Comparison of ENCODE assay signal across 17 cellular contexts in the genomic region with DNA sequence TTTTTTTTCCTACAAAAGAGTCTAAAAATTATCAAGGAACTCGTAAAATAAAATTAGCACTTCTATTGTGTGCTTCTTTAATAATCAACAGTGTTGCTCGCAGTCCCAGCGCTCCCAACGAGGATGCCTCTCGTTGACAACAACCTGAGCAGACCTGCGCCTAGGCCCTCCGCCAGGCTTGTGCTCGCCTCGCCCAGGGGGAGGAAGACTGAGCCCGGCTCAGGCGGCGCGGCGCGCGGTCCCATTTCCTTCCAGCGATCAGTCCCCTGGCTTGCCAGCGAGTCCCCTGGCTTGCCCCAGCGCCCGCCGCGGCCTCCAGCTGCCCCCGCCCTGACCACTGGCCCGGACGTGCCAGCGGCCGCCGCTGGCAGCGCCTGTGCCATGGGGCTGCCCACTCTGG. TPM values are rescaled to one million over a fixed set of nuclear protein-coding genes. Genes with fewer than 3 reads are reported as not detected.
"Had no signal": no experiment of that assay in that cellular context is flagged by ENCODE, and none has a peak within 500 bp of the region (broad histone marks: within the 10 kb centered on the region; RNA-seq: fewer than 3 reads in every experiment).

No MANE protein-coding gene starts in this region.

RNA-seq across cellular contexts. Expression of a gene that starts 25.8 kb away (rescaled TPM):
- total RNA-seq: activated B cell treated with CpG ODN at 0.5 μM for 24 hours; activated CD4-positive, alpha-beta memory T cell treated with anti-CD3 and anti-CD28 coated beads for 36 hours; activated CD4-positive, alpha-beta T cell treated with anti-CD3 and anti-CD28 coated beads, Interleukin-2, amount 10 ng/mL, durations not matched to agents 24 days and 14 days; activated CD8-positive, alpha-beta memory T cell treated with anti-CD3 and anti-CD28 coated beads for 36 hours; activated CD8-positive, alpha-beta T cell treated with anti-CD3 and anti-CD28 coated beads for 36 hours; activated naive CD4-positive, alpha-beta T cell treated with anti-CD3 and anti-CD28 coated beads for 36 hours; activated naive CD4-positive, alpha-beta T cell treated with anti-CD3 and anti-CD28 coated beads, Interleukin-2, amount 50 U/mL, for 72 hours; activated naive CD8-positive, alpha-beta T cell treated with anti-CD3 and anti-CD28 coated beads for 36 hours; activated T-cell treated with anti-CD3 and anti-CD28 coated beads, Interleukin-2, amount 50 U/mL, for 4 hours; activated T-cell treated with anti-CD3 and anti-CD28 coated beads, Interleukin-2, amount 50 U/mL, for 72 hours; activated T-helper 1 cell treated with anti-CD3 and anti-CD28 coated beads, Interleukin-12 subunit alpha, Interleukin-12 subunit beta, Interleukin-2, Interleukin-4 antibody, amounts not matched to agents 30 ng/mL and 10 ng/mL and 1 ng/mL, durations not matched to agents 14 hours and 24 hours and 36 hours; activated T-helper 17 cell treated with anti-CD3 and anti-CD28 coated beads, Interleukin-2, amount 50 U/mL, for 72 hours; adrenal gland; aorta; astrocyte; body of pancreas; breast epithelium had no signal

RNA-seq across cellular contexts. Expression of a gene that starts 55.5 kb away (rescaled TPM):
- total RNA-seq: activated B cell treated with CpG ODN at 0.5 μM for 24 hours; activated CD4-positive, alpha-beta memory T cell treated with anti-CD3 and anti-CD28 coated beads for 36 hours; activated CD4-positive, alpha-beta T cell treated with anti-CD3 and anti-CD28 coated beads, Interleukin-2, amount 10 ng/mL, durations not matched to agents 24 days and 14 days; activated CD8-positive, alpha-beta memory T cell treated with anti-CD3 and anti-CD28 coated beads for 36 hours; activated CD8-positive, alpha-beta T cell treated with anti-CD3 and anti-CD28 coated beads for 36 hours; activated naive CD4-positive, alpha-beta T cell treated with anti-CD3 and anti-CD28 coated beads for 36 hours; activated naive CD4-positive, alpha-beta T cell treated with anti-CD3 and anti-CD28 coated beads, Interleukin-2, amount 50 U/mL, for 72 hours; activated naive CD8-positive, alpha-beta T cell treated with anti-CD3 and anti-CD28 coated beads for 36 hours; activated T-cell treated with anti-CD3 and anti-CD28 coated beads, Interleukin-2, amount 50 U/mL, for 4 hours; activated T-cell treated with anti-CD3 and anti-CD28 coated beads, Interleukin-2, amount 50 U/mL, for 72 hours; activated T-helper 1 cell treated with anti-CD3 and anti-CD28 coated beads, Interleukin-12 subunit alpha, Interleukin-12 subunit beta, Interleukin-2, Interleukin-4 antibody, amounts not matched to agents 30 ng/mL and 10 ng/mL and 1 ng/mL, durations not matched to agents 14 hours and 24 hours and 36 hours; activated T-helper 17 cell treated with anti-CD3 and anti-CD28 coated beads, Interleukin-2, amount 50 U/mL, for 72 hours; adrenal gland; aorta; astrocyte; body of pancreas; breast epithelium had no signal
